17 cellular contexts compared by ENCODE assay signal in the genomic region with DNA sequence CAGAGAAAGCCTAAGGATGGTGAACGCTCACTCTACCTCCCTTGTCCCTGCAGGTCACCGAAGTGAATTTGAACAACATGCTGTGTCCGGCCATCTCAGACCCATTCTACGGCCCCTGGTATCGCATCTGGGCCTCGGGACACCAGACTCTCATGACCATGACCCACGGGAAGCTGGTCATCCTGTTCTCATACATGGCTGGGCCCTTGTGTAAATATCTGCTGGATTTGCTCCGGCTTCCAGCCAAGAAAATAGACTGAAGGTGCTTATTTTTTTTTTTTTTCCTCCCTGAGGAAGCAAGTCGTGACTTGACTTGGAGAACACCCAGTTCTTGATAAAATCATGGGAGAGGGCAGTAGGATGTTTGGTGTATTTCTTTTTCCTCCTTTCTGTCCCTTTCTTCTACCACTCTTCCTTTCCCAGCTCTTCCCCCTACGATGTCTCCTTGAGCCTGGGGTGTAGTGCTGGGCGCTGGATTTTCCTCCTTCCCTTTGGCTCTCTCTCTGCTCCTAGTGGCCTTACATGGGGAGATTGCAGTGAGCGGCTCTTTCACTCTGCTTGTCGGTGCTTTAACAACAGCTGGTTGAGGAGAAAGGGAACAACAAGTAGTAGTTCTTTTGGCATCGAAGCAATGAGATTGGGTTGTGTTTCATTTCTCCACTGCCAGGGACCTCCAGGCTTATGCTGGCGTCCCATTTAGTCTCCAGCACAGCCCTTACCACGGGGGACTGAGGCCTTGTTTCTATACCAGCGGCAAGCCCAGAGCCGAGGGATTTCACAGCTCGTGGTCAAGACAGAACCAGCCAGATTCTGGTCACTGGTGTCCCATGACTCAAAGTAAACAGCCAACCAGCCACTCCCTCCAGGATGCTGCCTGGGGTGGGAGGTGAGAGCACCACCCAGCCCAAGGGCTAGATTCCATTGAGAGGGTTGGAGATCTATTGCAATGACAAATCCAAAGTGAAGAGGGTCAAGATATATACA.
A peak's percentile ranks its signal among the peaks of the same experiment; 100 is the strongest.
DNase-seq lines count a peak whose midpoint lies in the region; ATAC-seq and TF ChIP-seq lines count a peak whose summit lies in the region.
"Had no signal": no experiment of that assay in that cellular context is flagged by ENCODE, and none has a peak within 500 bp of the region (broad histone marks: within the 10 kb centered on the region; RNA-seq: fewer than 3 reads in every experiment).

No MANE protein-coding gene starts in this region.

- H3K27me3 Mint-ChIP-seq in nephron progenitor cell (ENCODE audit: low read depth, poor library complexity): no peaks in the 10 kb centered on the region
- no peaks in the 10 kb centered on the region for H3K27me3 Mint-ChIP-seq in activated T-cell treated with anti-CD3 and anti-CD28 coated beads, Interleukin-2, amount 50 U/mL, for 4 hours (ENCODE audit: low read depth)
- H3K27me3 Mint-ChIP-seq in activated T-helper 1 cell treated with anti-CD3 and anti-CD28 coated beads, Interleukin-12 subunit alpha, Interleukin-12 subunit beta, Interleukin-2, Interleukin-4 antibody, amounts not matched to agents 30 ng/mL and 10 ng/mL and 1 ng/mL, durations not matched to agents 14 hours and 24 hours and 36 hours (ENCODE audit: insufficient read depth): no peaks in the 10 kb centered on the region

- H3K36me3 Mint-ChIP-seq in nephron progenitor cell (ENCODE audit: low read depth): peaks cover 62% of the 10 kb centered on the region
- H3K36me3 Mint-ChIP-seq in activated T-cell treated with anti-CD3 and anti-CD28 coated beads, Interleukin-2, amount 50 U/mL, for 4 hours (ENCODE audit: insufficient read depth): peaks cover 17% of the 10 kb centered on the region
- H3K36me3 Mint-ChIP-seq in activated T-helper 1 cell treated with anti-CD3 and anti-CD28 coated beads, Interleukin-12 subunit alpha, Interleukin-12 subunit beta, Interleukin-2, Interleukin-4 antibody, amounts not matched to agents 30 ng/mL and 10 ng/mL and 1 ng/mL, durations not matched to agents 14 hours and 24 hours and 36 hours (ENCODE audit: low read depth): peaks cover 8% of the 10 kb centered on the region

- TF ChIP-seq CTCF in RWPE1 (conservative IDR thresholded peaks at IDR 0.05; ENCODE audit: low read depth) (no peak), fibroblast of mammary gland (conservative IDR thresholded peaks at IDR 0.05; ENCODE audit: control insufficient read depth, insufficient read depth, low read depth, low read length) (no peak), nephron progenitor cell (IDR thresholded peaks at IDR 0.05) (no peak)

- H3K4me1 Mint-ChIP-seq in nephron progenitor cell: peaks cover 18% of the 10 kb centered on the region
- no peaks in the 10 kb centered on the region for H3K4me1 Mint-ChIP-seq in activated T-cell treated with anti-CD3 and anti-CD28 coated beads, Interleukin-2, amount 50 U/mL, for 4 hours (ENCODE audit: low read depth)
- H3K4me1 Mint-ChIP-seq in activated T-helper 1 cell treated with anti-CD3 and anti-CD28 coated beads, Interleukin-12 subunit alpha, Interleukin-12 subunit beta, Interleukin-2, Interleukin-4 antibody, amounts not matched to agents 30 ng/mL and 10 ng/mL and 1 ng/mL, durations not matched to agents 14 hours and 24 hours and 36 hours (ENCODE audit: low read depth): no peaks in the 10 kb centered on the region

- peak overlapping the region; percentile 79 for H3K27ac ChIP-seq in RWPE1
- H3K27ac ChIP-seq: psoas muscle had no signal

- no peak for ATAC-seq in activated T-cell treated with anti-CD3 and anti-CD28 coated beads, Interleukin-2, amount 50 U/mL, for 4 hours
- ATAC-seq in HG02571 (IDR thresholded peaks at IDR 0.05; ENCODE audit: unreplicated experiment): no peak
- ATAC-seq: GM23338 had no signal

- no peaks in the 10 kb centered on the region for H3K9me3 Mint-ChIP-seq in nephron progenitor cell
- no peaks in the 10 kb centered on the region for H3K9me3 Mint-ChIP-seq in activated T-cell treated with anti-CD3 and anti-CD28 coated beads, Interleukin-2, amount 50 U/mL, for 4 hours
- no peaks in the 10 kb centered on the region for H3K9me3 Mint-ChIP-seq in activated T-helper 1 cell treated with anti-CD3 and anti-CD28 coated beads, Interleukin-12 subunit alpha, Interleukin-12 subunit beta, Interleukin-2, Interleukin-4 antibody, amounts not matched to agents 30 ng/mL and 10 ng/mL and 1 ng/mL, durations not matched to agents 14 hours and 24 hours and 36 hours
- H3K9me3 Mint-ChIP-seq: activated T-helper 2 cell treated with anti-CD3 and anti-CD28 coated beads, Interferon-gamma antibody, Interleukin-2, Interleukin-4, amounts not matched to agents 10 μg/mL and 5 μg/mL and 100 μg/mL, durations not matched to agents 14 hours and 24 hours and 36 hours; GM23338; T-helper 2 cell treated with Interferon-gamma antibody and Interleukin-4, amounts not matched to agents 5 μg/mL and 100 μg/mL, for 36 hours had no signal

- no peak overlapping the region for H3K4me3 Mint-ChIP-seq in nephron progenitor cell
- no peak overlapping the region for H3K4me3 Mint-ChIP-seq in activated T-cell treated with anti-CD3 and anti-CD28 coated beads, Interleukin-2, amount 50 U/mL, for 4 hours
- H3K4me3 Mint-ChIP-seq in activated T-helper 1 cell treated with anti-CD3 and anti-CD28 coated beads, Interleukin-12 subunit alpha, Interleukin-12 subunit beta, Interleukin-2, Interleukin-4 antibody, amounts not matched to agents 30 ng/mL and 10 ng/mL and 1 ng/mL, durations not matched to agents 14 hours and 24 hours and 36 hours: no peak overlapping the region
- H3K4me3 Mint-ChIP-seq: GM23338; T-helper 2 cell treated with Interferon-gamma antibody and Interleukin-4, amounts not matched to agents 5 μg/mL and 100 μg/mL, for 36 hours had no signal

- H3K27ac Mint-ChIP-seq in nephron progenitor cell: peak overlapping the region; percentile 68
- H3K27ac Mint-ChIP-seq in activated T-helper 1 cell treated with anti-CD3 and anti-CD28 coated beads, Interleukin-12 subunit alpha, Interleukin-12 subunit beta, Interleukin-2, Interleukin-4 antibody, amounts not matched to agents 30 ng/mL and 10 ng/mL and 1 ng/mL, durations not matched to agents 14 hours and 24 hours and 36 hours: no peak overlapping the region
- H3K27ac Mint-ChIP-seq: activated T-helper 2 cell treated with anti-CD3 and anti-CD28 coated beads, Interferon-gamma antibody, Interleukin-2, Interleukin-4, amounts not matched to agents 10 μg/mL and 5 μg/mL and 100 μg/mL, durations not matched to agents 14 hours and 24 hours and 36 hours; GM23338; T-helper 2 cell treated with Interferon-gamma antibody and Interleukin-4, amounts not matched to agents 5 μg/mL and 100 μg/mL, for 36 hours had no signal

- intact Hi-C loops in activated T-helper 1 cell treated with anti-CD3 and anti-CD28 coated beads, Interleukin-12 subunit alpha, Interleukin-12 subunit beta, Interleukin-2, Interleukin-4 antibody, amounts not matched to agents 30 ng/mL and 10 ng/mL and 1 ng/mL, durations not matched to agents 14 hours and 24 hours and 36 hours (cut with micrococcal nuclease): no loop called here

- CTCF ChIA-PET in RWPE1 (lab: Yijun Ruan, JAX): interaction anchor here (0.6 to 0.7 kb wide), 2 partner anchors 11 to 226 kb away, joined by 3 read pairs; no protein-coding TSS in a partner anchor

- no peak overlapping the region for H3K4me3 ChIP-seq in fibroblast of mammary gland (ENCODE audit: control insufficient read depth, low read depth, low read length)
- H3K4me3 ChIP-seq: GM23338, psoas muscle had no signal

- in situ Hi-C loops in Caki2 (cut with HindIII; ENCODE audit: low pct_unique_long_range_greater_than_20kb, low sequenced_read_pairs): no loop called here

- POLR2A ChIA-PET in RWPE1 (lab: Yijun Ruan, JAX; ENCODE audit: low non-redundant PET): no interaction called here

- peak; percentile 37 for DNase-seq in Caki2 (ENCODE audit: low read depth)
- DNase-seq in RWPE1 (ENCODE audit: low spot score): no peak
- peak; percentile 42 for DNase-seq in fibroblast of mammary gland (ENCODE audit: low read depth)
- no peak for DNase-seq in nephron progenitor cell
- no peak for DNase-seq in activated T-cell treated with anti-CD3 and anti-CD28 coated beads, Interleukin-2, amount 50 U/mL, for 4 hours
- DNase-seq in activated T-helper 1 cell treated with anti-CD3 and anti-CD28 coated beads, Interleukin-12 subunit alpha, Interleukin-12 subunit beta, Interleukin-2, Interleukin-4 antibody, amounts not matched to agents 30 ng/mL and 10 ng/mL and 1 ng/mL, durations not matched to agents 14 hours and 24 hours and 36 hours (ENCODE audit: low spot score): no peak
- no peak for DNase-seq in NCI-H2196 (lab: John Stamatoyannopoulos, UW; ENCODE audit: unreplicated experiment)
- DNase-seq: activated CD4-positive, alpha-beta T cell treated with anti-CD3 and anti-CD28 coated beads, Interleukin-2, amount 50 U/mL, for 4 hours; DMS153; NCI-H1105; NCI-H446; psoas muscle; stimulated activated CD4-positive, alpha-beta T cell treated with anti-CD3 and anti-CD28 coated beads, Interleukin-1b, Interleukin-23, amount 100 ng/mL, for 48 hours had no signal

Comparison
In these comparisons a context has a peak if more than half of its experiments do, and no peak if none do; other contexts are left out.
1. DNase-seq: peak in Caki2 (single experiment) and fibroblast of mammary gland (single experiment); none in RWPE1 (single experiment), nephron progenitor cell (single experiment), activated T-cell treated with anti-CD3 and anti-CD28 coated beads, Interleukin-2, amount 50 U/mL, for 4 hours (single experiment), activated T-helper 1 cell treated with anti-CD3 and anti-CD28 coated beads, Interleukin-12 subunit alpha, Interleukin-12 subunit beta, Interleukin-2, Interleukin-4 antibody, amounts not matched to agents 30 ng/mL and 10 ng/mL and 1 ng/mL, durations not matched to agents 14 hours and 24 hours and 36 hours (single experiment) and NCI-H2196 (single experiment).